ENCODE assay signal across 17 cellular contexts in genomic region chr1:235215453-235215852, GRCh38. TPM values are rescaled to one million over a fixed set of nuclear protein-coding genes. Genes with fewer than 3 reads are reported as not detected.
DNase-seq lines count a peak whose midpoint lies in the region; ATAC-seq and TF ChIP-seq lines count a peak whose summit lies in the region.
"Had no signal": no experiment of that assay in that cellular context is flagged by ENCODE, and none has a peak within 500 bp of the region (broad histone marks: within the 10 kb centered on the region; RNA-seq: fewer than 3 reads in every experiment).

No MANE protein-coding gene starts in this region.

- DNase-seq in activated CD4-positive, alpha-beta T cell treated with anti-CD3 and anti-CD28 coated beads, Interleukin-2, amount 10 ng/mL, durations not matched to agents 24 days and 14 days = peak; percentile 53
- no peak for DNase-seq in activated CD4-positive, alpha-beta T cell treated with anti-CD3 and anti-CD28 coated beads for 48 hours
- no peak for DNase-seq in activated T-cell treated with anti-CD3 and anti-CD28 coated beads, Interleukin-2, amount 50 U/mL, for 24 hours
- DNase-seq in activated T-cell treated with anti-CD3 and anti-CD28 coated beads for 4 hours (no peak), T-helper 17 cell (no peak), NCI-H2107 treated with DMSO at 0.1 percent for 48 hours (lab: John Stamatoyannopoulos, UW; ENCODE audit: unreplicated experiment) (no peak)
- DNase-seq in CD4-positive, alpha-beta T cell = no peak
- DNase-seq: 8988T; CD8-positive, alpha-beta memory T cell; COR-L47; DMS 273 treated with DMSO at 0.1 percent for 48 hours; DMS53; GM23248 had no signal

- CTCF ChIA-PET in CD4-positive, alpha-beta T cell (lab: Charles Lee) = no interaction called here

- H3K27ac Mint-ChIP-seq in activated CD4-positive, alpha-beta T cell treated with anti-CD3 and anti-CD28 coated beads, Interleukin-2, amount 10 ng/mL, durations not matched to agents 24 days and 14 days = no peak overlapping the region
- peak overlapping the region; percentile 79 for H3K27ac Mint-ChIP-seq in activated T-cell treated with anti-CD3 and anti-CD28 coated beads, Interleukin-2, amount 50 U/mL, for 24 hours
- no peak overlapping the region for H3K27ac Mint-ChIP-seq in CD4-positive, alpha-beta T cell
- H3K27ac Mint-ChIP-seq in T-helper 17 cell = no peak overlapping the region
- H3K27ac Mint-ChIP-seq: B cell had no signal

- POLR2A ChIA-PET in CD4-positive, alpha-beta T cell (lab: Charles Lee) = no interaction called here

- H3K4me1 Mint-ChIP-seq in activated CD4-positive, alpha-beta T cell treated with anti-CD3 and anti-CD28 coated beads, Interleukin-2, amount 10 ng/mL, durations not matched to agents 24 days and 14 days = peaks cover 10% of the 10 kb centered on the region
- H3K4me1 Mint-ChIP-seq in activated T-cell treated with anti-CD3 and anti-CD28 coated beads, Interleukin-2, amount 50 U/mL, for 24 hours (ENCODE audit: low read depth) = peaks cover 29% of the 10 kb centered on the region
- peaks cover 29% of the 10 kb centered on the region for H3K4me1 Mint-ChIP-seq in CD4-positive, alpha-beta T cell (ENCODE audit: low read depth)
- H3K4me1 Mint-ChIP-seq in T-helper 17 cell = peaks cover 15% of the 10 kb centered on the region
- H3K4me1 Mint-ChIP-seq: B cell had no signal

- ATAC-seq in CD4-positive, alpha-beta T cell (ENCODE audit: poor library complexity) = peak; percentile 43
- ATAC-seq in T-helper 17 cell = peak; percentile 16
- no peak for ATAC-seq in HG02938 (IDR thresholded peaks at IDR 0.05; ENCODE audit: unreplicated experiment)

- no peaks in the 10 kb centered on the region for H3K27me3 ChIP-seq in CD4-positive, alpha-beta T cell (ENCODE audit: control insufficient read depth, insufficient read depth, low read length)
- H3K27me3 ChIP-seq: BLaER1 treated with 17β-estradiol and CSF1 and Interleukin-3, amounts not matched to agents 10 nM and 100 nM had no signal

- intact Hi-C loops in activated CD4-positive, alpha-beta T cell treated with anti-CD3 and anti-CD28 coated beads, Interleukin-2, amount 10 ng/mL, durations not matched to agents 24 days and 14 days (cut with micrococcal nuclease) = no loop called here
- intact Hi-C loops in CD4-positive, alpha-beta T cell (cut with DNase I, micrococcal nuclease) = loop anchor here in 1 of 2 experiments (5.0 kb wide), 1 partner anchor 33 kb away; no protein-coding TSS in a partner anchor

- no peaks in the 10 kb centered on the region for H3K9me3 Mint-ChIP-seq in activated CD4-positive, alpha-beta T cell treated with anti-CD3 and anti-CD28 coated beads, Interleukin-2, amount 10 ng/mL, durations not matched to agents 24 days and 14 days
- H3K9me3 Mint-ChIP-seq in activated T-cell treated with anti-CD3 and anti-CD28 coated beads, Interleukin-2, amount 50 U/mL, for 24 hours = no peaks in the 10 kb centered on the region
- no peaks in the 10 kb centered on the region for H3K9me3 Mint-ChIP-seq in CD4-positive, alpha-beta T cell
- H3K9me3 Mint-ChIP-seq: CD8-positive, alpha-beta memory T cell had no signal

- H3K36me3 Mint-ChIP-seq in activated CD4-positive, alpha-beta T cell treated with anti-CD3 and anti-CD28 coated beads, Interleukin-2, amount 10 ng/mL, durations not matched to agents 24 days and 14 days (ENCODE audit: low read depth) = peaks cover 35% of the 10 kb centered on the region
- peaks cover 63% of the 10 kb centered on the region for H3K36me3 Mint-ChIP-seq in activated T-cell treated with anti-CD3 and anti-CD28 coated beads, Interleukin-2, amount 50 U/mL, for 24 hours (ENCODE audit: low read depth)
- H3K36me3 Mint-ChIP-seq in CD4-positive, alpha-beta T cell (ENCODE audit: low read depth) = peaks cover 86% of the 10 kb centered on the region
- H3K36me3 Mint-ChIP-seq in T-helper 17 cell (ENCODE audit: low read depth) = peaks cover 7% of the 10 kb centered on the region

- no peak for TF ChIP-seq CTCF in CD4-positive, alpha-beta T cell (IDR thresholded peaks at IDR 0.05)

- H3K9me3 ChIP-seq in CD4-positive, alpha-beta T cell (ENCODE audit: control insufficient read depth, low read length) = no peaks in the 10 kb centered on the region
- H3K9me3 ChIP-seq in T-helper 17 cell (ENCODE audit: control insufficient read depth, low read length, poor library complexity, severe bottlenecking) = no peaks in the 10 kb centered on the region
- H3K9me3 ChIP-seq: BLaER1 treated with 17β-estradiol and CSF1 and Interleukin-3, amounts not matched to agents 10 nM and 100 nM; HAP-1 had no signal

- H3K27ac ChIP-seq in CD4-positive, alpha-beta T cell (ENCODE audit: low read depth, low read length) = no peak overlapping the region
- H3K27ac ChIP-seq: BLaER1 treated with 17β-estradiol and CSF1 and Interleukin-3, amounts not matched to agents 10 nM and 100 nM; GM23248 had no signal

- no peaks in the 10 kb centered on the region for H3K27me3 Mint-ChIP-seq in activated CD4-positive, alpha-beta T cell treated with anti-CD3 and anti-CD28 coated beads, Interleukin-2, amount 10 ng/mL, durations not matched to agents 24 days and 14 days
- H3K27me3 Mint-ChIP-seq in activated T-cell treated with anti-CD3 and anti-CD28 coated beads, Interleukin-2, amount 50 U/mL, for 24 hours = no peaks in the 10 kb centered on the region
- H3K27me3 Mint-ChIP-seq in CD4-positive, alpha-beta T cell = no peaks in the 10 kb centered on the region
- no peaks in the 10 kb centered on the region for H3K27me3 Mint-ChIP-seq in T-helper 17 cell
- H3K27me3 Mint-ChIP-seq: B cell; CD8-positive, alpha-beta memory T cell had no signal

- H3K4me3 Mint-ChIP-seq in activated CD4-positive, alpha-beta T cell treated with anti-CD3 and anti-CD28 coated beads, Interleukin-2, amount 10 ng/mL, durations not matched to agents 24 days and 14 days = no peak overlapping the region
- no peak overlapping the region for H3K4me3 Mint-ChIP-seq in activated T-cell treated with anti-CD3 and anti-CD28 coated beads, Interleukin-2, amount 50 U/mL, for 24 hours
- H3K4me3 Mint-ChIP-seq in CD4-positive, alpha-beta T cell = no peak overlapping the region
- no peak overlapping the region for H3K4me3 Mint-ChIP-seq in T-helper 17 cell
- H3K4me3 Mint-ChIP-seq: B cell had no signal

RNA-seq across cellular contexts. Expression of gene RBM34, which starts 54.4 kb away (rescaled TPM):
- total RNA-seq in activated CD4-positive, alpha-beta T cell treated with anti-CD3 and anti-CD28 coated beads, Interleukin-2, amount 10 ng/mL, durations not matched to agents 24 days and 14 days = 123 and 135 TPM in 2 replicates
- total RNA-seq in CD4-positive, alpha-beta T cell = 100 to 1,000 TPM; 195 to 218 TPM
- 100 to 1,000 TPM; 147 to 148 TPM for total RNA-seq in T-helper 17 cell
